8 cellular contexts compared by ENCODE assay signal in genomic region chr2:171922230-171923022, GRCh38. TPM values are rescaled to one million over a fixed set of nuclear protein-coding genes. Genes with fewer than 3 reads are reported as not detected.
DNase-seq lines count a peak whose midpoint lies in the region; ATAC-seq and TF ChIP-seq lines count a peak whose summit lies in the region.

TSS of gene HAT1 (plus strand) at chr2:171922461. CDS start at chr2:171922501, 40 bp downstream.

- under 1% methylated on average over 61 of the region's 61 CpGs for WGBS in prostate gland
- WGBS in urinary bladder = under 1% methylated on average over 61 of the region's 61 CpGs

- peak; percentile 61 for TF ChIP-seq POLR2A in prostate gland (IDR thresholded peaks at IDR 0.05)

- H3K27ac ChIP-seq in angular gyrus (ENCODE audit: low read depth, low read length) (peak within 1 kb of the TSS; percentile 83), prostate gland (peak within 1 kb of the TSS; percentile 95 to 98), urinary bladder (ENCODE audit: low read depth) (peak within 1 kb of the TSS; percentile 90)

- ATAC-seq in GM18498 (IDR thresholded peaks at IDR 0.05; ENCODE audit: unreplicated experiment) = peak; percentile 98
- peak; percentile 97 for ATAC-seq in HG02938 (IDR thresholded peaks at IDR 0.05; ENCODE audit: unreplicated experiment)
- peak; percentile 100 for ATAC-seq in left ventricle myocardium superior

- DNase-seq in NCI-H187 (lab: John Stamatoyannopoulos, UW) (peak; percentile 72 to 93), T-helper 2 cell (peak; percentile 91 to 97 (median 96)), left ventricle myocardium superior (peak; percentile 98), prostate gland (ENCODE audit: low spot score) (peak; percentile 97)

- no peaks in the 10 kb centered on the region for H3K27me3 ChIP-seq in prostate gland (replicated peaks; ENCODE audit: insufficient read depth)

- no peak for TF ChIP-seq CTCF in prostate gland (IDR thresholded peaks at IDR 0.05)

- no peaks in the 10 kb centered on the region for H3K36me3 ChIP-seq in prostate gland
- no peaks in the 10 kb centered on the region for H3K36me3 ChIP-seq in urinary bladder (ENCODE audit: insufficient read depth)

- intact Hi-C loops in left ventricle myocardium superior (cut with micrococcal nuclease) = no loop called here
- intact Hi-C loops in prostate gland (cut with DNase I) = loop anchor here (1.0 kb wide), 1 partner anchor 28 kb away; the partner anchor contains the start of gene SLC25A12

- no peaks in the 10 kb centered on the region for H3K9me3 ChIP-seq in prostate gland

- H3K4me3 ChIP-seq in prostate gland (peak within 1 kb of the TSS; percentile 79 to 81), urinary bladder (ENCODE audit: low read depth, low read length) (peak within 1 kb of the TSS; percentile 65)

- H3K4me1 ChIP-seq in prostate gland (replicated peaks) = no peaks in the 10 kb centered on the region
- peaks cover 1% of the 10 kb centered on the region for H3K4me1 ChIP-seq in urinary bladder (ENCODE audit: insufficient read depth)

RNA-seq across cellular contexts. Expression of gene HAT1, which starts in this region (rescaled TPM):
- 35.1 TPM for total RNA-seq in left ventricle myocardium superior
- 10 to 100 TPM; 30.6 to 41.9 TPM for total RNA-seq in prostate gland
- 60.8 TPM for total RNA-seq in urinary bladder
- polyA plus RNA-seq in urinary bladder = 39.3 TPM

Comparison
In these comparisons a context has a peak if more than half of its experiments do, and no peak if none do; other contexts are left out.
1. Peak in every context shown above with its lines: DNase-seq, ATAC-seq, H3K4me3 ChIP-seq and H3K27ac ChIP-seq.